Comparison of ENCODE assay signal across 31 cellular contexts in the genomic region with DNA sequence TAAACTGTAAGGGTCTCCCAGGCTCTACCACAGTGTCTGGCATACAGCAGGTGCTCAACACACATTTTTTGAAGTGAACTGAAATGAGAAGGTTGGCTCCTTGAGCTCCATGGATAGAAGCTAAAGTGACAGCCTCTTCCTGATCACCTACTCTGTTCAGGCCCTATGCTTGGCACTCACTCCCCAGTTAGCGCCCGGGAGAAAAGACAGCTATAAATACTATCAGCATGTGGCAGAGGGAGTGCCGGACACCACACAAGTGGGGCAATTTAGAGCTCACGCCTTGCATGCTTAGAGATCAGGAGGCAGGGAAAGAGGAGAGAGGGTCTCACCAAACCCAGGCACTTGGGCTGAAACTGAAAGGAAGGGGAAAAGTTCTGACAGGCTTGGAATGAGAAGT.
"Had no signal": no experiment of that assay in that cellular context is flagged by ENCODE, and none has a peak within 500 bp of the region (broad histone marks: within the 10 kb centered on the region; RNA-seq: fewer than 3 reads in every experiment).

No MANE protein-coding gene starts in this region.

- H3K27ac ChIP-seq: ascending aorta, breast epithelium, Peyer's patch had no signal

- H3K4me1 ChIP-seq: ascending aorta, breast epithelium had no signal

- H3K4me3 Mint-ChIP-seq: activated CD4-positive, alpha-beta T cell treated with anti-CD3 and anti-CD28 coated beads for 36 hours; activated CD4-positive, alpha-beta T cell treated with anti-CD3 and anti-CD28 coated beads, Interleukin-2, amount 10 ng/mL, durations not matched to agents 7 days and 5 days; activated CD8-positive, alpha-beta T cell treated with anti-CD3 and anti-CD28 coated beads, Interleukin-2, amount 10 ng/mL, durations not matched to agents 7 days and 5 days; activated naive CD8-positive, alpha-beta T cell treated with anti-CD3 and anti-CD28 coated beads for 36 hours; activated T-cell treated with anti-CD3 and anti-CD28 coated beads, Interleukin-2, amount 50 U/mL, for 4 hours; T-cell; T-helper 17 cell; WTC11 had no signal

- H3K36me3 Mint-ChIP-seq: activated naive CD8-positive, alpha-beta T cell treated with anti-CD3 and anti-CD28 coated beads for 36 hours; T-cell; WTC11 had no signal

- H3K4me1 Mint-ChIP-seq: activated CD4-positive, alpha-beta T cell treated with anti-CD3 and anti-CD28 coated beads for 36 hours; activated CD4-positive, alpha-beta T cell treated with anti-CD3 and anti-CD28 coated beads, Interleukin-2, amount 10 ng/mL, durations not matched to agents 7 days and 5 days; activated naive CD8-positive, alpha-beta T cell treated with anti-CD3 and anti-CD28 coated beads for 36 hours; T-cell had no signal

- H3K9me3 ChIP-seq: ascending aorta, breast epithelium, Peyer's patch had no signal

- H3K27ac Mint-ChIP-seq: activated CD4-positive, alpha-beta T cell treated with anti-CD3 and anti-CD28 coated beads for 36 hours; activated CD4-positive, alpha-beta T cell treated with anti-CD3 and anti-CD28 coated beads, Interleukin-2, amount 10 ng/mL, durations not matched to agents 7 days and 5 days; activated CD8-positive, alpha-beta T cell treated with anti-CD3 and anti-CD28 coated beads, Interleukin-2, amount 10 ng/mL, durations not matched to agents 7 days and 5 days; activated naive CD8-positive, alpha-beta T cell treated with anti-CD3 and anti-CD28 coated beads for 36 hours; T-helper 17 cell; WTC11 had no signal

- H3K36me3 ChIP-seq: ascending aorta, breast epithelium, Peyer's patch had no signal

- DNase-seq: activated CD4-positive, alpha-beta T cell treated with anti-CD3 and anti-CD28 coated beads, Interleukin-2, amount 10 ng/mL, durations not matched to agents 7 days and 5 days; activated CD4-positive, alpha-beta T cell treated with anti-CD3 and anti-CD28 coated beads, Interleukin-2, amount 50 U/mL, for 48 hours; activated CD8-positive, alpha-beta T cell treated with anti-CD3 and anti-CD28 coated beads, Interleukin-2, amount 10 ng/mL, durations not matched to agents 7 days and 5 days; activated effector memory CD4-positive, alpha-beta T cell treated with Interleukin-2 at 50 U/mL for 16 hours; activated naive CD4-positive, alpha-beta T cell; activated naive CD4-positive, alpha-beta T cell treated with anti-CD3 and anti-CD28 coated beads, Interleukin-2, amount 50 U/mL, for 16 hours; activated naive CD8-positive, alpha-beta T cell treated with anti-CD3 and anti-CD28 coated beads for 36 hours; activated T-cell treated with anti-CD3 and anti-CD28 coated beads, Interleukin-2, amount 50 U/mL, for 4 hours; amygdala; caudate nucleus; cerebellar nuclear complex; IMR-90; NCI-H1092 treated with DMSO at 0.1 percent for 48 hours; NCI-H146; NCI-H187; NCI-H2029 treated with DMSO at 0.1 percent for 48 hours; NCI-H2107; NCI-H2171; NCI-H510A; NCI-H526; Peyer's patch; RPMI8226; T-cell; T-helper 17 cell had no signal

- H3K9me3 Mint-ChIP-seq: activated CD4-positive, alpha-beta T cell treated with anti-CD3 and anti-CD28 coated beads, Interleukin-2, amount 10 ng/mL, durations not matched to agents 7 days and 5 days; activated naive CD8-positive, alpha-beta T cell treated with anti-CD3 and anti-CD28 coated beads for 36 hours; activated T-cell treated with anti-CD3 and anti-CD28 coated beads, Interleukin-2, amount 50 U/mL, for 4 hours; T-cell; WTC11 had no signal

- H3K4me3 ChIP-seq: ascending aorta, breast epithelium, K562, Peyer's patch had no signal

- ATAC-seq: activated CD4-positive, CD25-positive, alpha-beta regulatory T cell treated with anti-CD3 and anti-CD28 coated beads, Interleukin-2, amount 50 U/mL, for 24 hours; activated CD8-positive, alpha-beta T cell treated with anti-CD3 and anti-CD28 coated beads, Interleukin-2, amount 10 ng/mL, durations not matched to agents 7 days and 5 days; activated T-cell treated with anti-CD3 and anti-CD28 coated beads, Interleukin-2, amount 50 U/mL, for 4 hours; K562; PC-3; T-cell; T-helper 17 cell; WTC11 had no signal
